ENCODE assay signal across 8 cellular contexts in genomic region chr9:131707677-131708612, GRCh38. TPM values are rescaled to one million over a fixed set of nuclear protein-coding genes. Genes with fewer than 3 reads are reported as not detected.
DNase-seq lines count a peak whose midpoint lies in the region; ATAC-seq, FAIRE-seq and TF ChIP-seq lines count a peak whose summit lies in the region.

No MANE protein-coding gene starts in this region.

- H3K36me3 ChIP-seq in upper lobe of left lung: no peaks in the 10 kb centered on the region

- DNase-seq in G401 (ENCODE audit: low spot score) (peak; percentile 48), NCI-H2029 treated with DMSO at 0.1 percent for 48 hours (lab: John Stamatoyannopoulos, UW) (peak; percentile 77), astrocyte of the spinal cord (ENCODE audit: low read depth, low spot score) (peak; percentile 67), left lobe of liver (ENCODE audit: low spot score) (peak; percentile 90), upper lobe of left lung (peak in 1 of 2 donors; percentile 86), amniotic stem cell (lab: John Stamatoyannopoulos, UW) (no peak), HTR-8/SVneo (ENCODE audit: insufficient read length, low spot score) (no peak), NCI-H187 (lab: John Stamatoyannopoulos, UW) (no peak)

- no peak for TF ChIP-seq POLR2A in upper lobe of left lung (IDR thresholded peaks at IDR 0.05)

- WGBS in upper lobe of left lung, 2 donors: 36 to 44% methylated on average over 11 of the region's 11 CpGs

- in situ Hi-C loops in G401 (cut with HindIII; ENCODE audit: low sequenced_read_pairs) (no loop called here), astrocyte of the spinal cord (cut with HindIII; ENCODE audit: low sequenced_read_pairs) (no loop called here)

- no peaks in the 10 kb centered on the region for H3K27me3 ChIP-seq in upper lobe of left lung

- H3K4me1 ChIP-seq in upper lobe of left lung: peaks cover 76 to 99% (median 82%) of the 10 kb centered on the region in 4 donors

- peak overlapping the region; percentile 80 to 90 (median 84) for H3K27ac ChIP-seq in upper lobe of left lung

- no peaks in the 10 kb centered on the region for H3K9me3 ChIP-seq in upper lobe of left lung

- no peak for FAIRE-seq in HTR-8/SVneo (lab: Jason Lieb, UNC)

- TF ChIP-seq CTCF in astrocyte of the spinal cord (IDR thresholded peaks at IDR 0.05; ENCODE audit: low read depth, low read length) (no peak), upper lobe of left lung (IDR thresholded peaks at IDR 0.05) (no peak)

- ATAC-seq in left lobe of liver (peak; percentile 72), upper lobe of left lung (ENCODE audit: low FRiP score in 2 of 2) (peak; percentile 75 to 77)

- no peak overlapping the region for H3K4me3 ChIP-seq in astrocyte of the spinal cord (ENCODE audit: low read depth, low read length)
- peak overlapping the region in 2 of 4 donors; percentile 4 to 17 for H3K4me3 ChIP-seq in upper lobe of left lung

- peak in 1 of 4 donors; percentile 23 for TF ChIP-seq EP300 in upper lobe of left lung (IDR thresholded peaks at IDR 0.05)

RNA-seq across cellular contexts. Expression of gene RAPGEF1, which starts 31.9 kb away (rescaled TPM):
- total RNA-seq in G401 (2014; rRNA removed; shearing (Covaris generic)): 31.0 and 40.8 TPM in 2 replicates
- total RNA-seq in left lobe of liver (36.9 TPM), upper lobe of left lung (100 to 1,000 TPM in 2 of 6 donors, 10 to 100 TPM in 4; 82.8 to 161 (median 96.8) TPM)

Comparison
In these comparisons a context has a peak if more than half of its experiments do, and no peak if none do; other contexts are left out.
1. DNase-seq: peak in G401 (single experiment), NCI-H2029 treated with DMSO at 0.1 percent for 48 hours (single experiment), astrocyte of the spinal cord (single experiment) and left lobe of liver (single experiment); none in amniotic stem cell (single experiment), HTR-8/SVneo (single experiment) and NCI-H187 (0 of 2).